In the genomic region with DNA sequence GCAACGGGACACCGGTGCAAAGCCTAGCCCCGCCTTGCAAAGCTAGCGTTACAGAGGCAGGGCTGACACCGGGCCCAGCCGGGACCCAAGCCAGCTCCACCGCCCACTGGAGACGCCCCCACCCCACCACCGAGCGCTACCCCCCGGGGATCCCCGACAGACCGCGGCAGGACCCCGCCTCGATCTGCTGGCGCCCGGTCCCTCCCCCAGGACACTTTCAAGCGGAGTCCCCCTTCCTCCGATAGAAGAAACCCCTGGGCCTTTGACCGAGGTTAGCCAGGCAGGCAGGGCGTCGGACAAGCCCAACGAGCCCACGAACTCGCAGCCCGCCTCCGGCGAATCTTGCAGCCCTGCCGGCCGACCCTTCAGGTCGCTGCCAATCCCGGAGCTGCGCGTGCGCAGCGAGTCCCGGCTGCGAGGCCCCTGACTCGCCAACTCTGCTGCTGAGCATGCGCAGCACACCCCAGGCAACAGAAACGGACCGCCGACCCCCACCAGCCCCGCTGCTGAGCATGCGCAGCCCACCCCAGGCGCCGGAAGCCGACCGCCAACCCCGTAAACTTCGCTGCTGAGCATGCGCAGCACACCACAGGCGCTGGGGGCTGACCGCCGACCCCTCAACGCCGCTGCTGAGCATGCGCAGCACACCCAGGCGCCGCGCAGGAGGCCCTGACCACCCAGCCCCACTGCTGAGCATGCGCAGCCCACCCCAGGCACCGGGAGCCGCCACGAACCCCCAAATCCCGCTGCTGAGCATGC, we compare ENCODE assay signal across 8 cellular contexts. TPM values are rescaled to one million over a fixed set of nuclear protein-coding genes. Genes with fewer than 3 reads are reported as not detected.
DNase-seq lines count a peak whose midpoint lies in the region; ATAC-seq and TF ChIP-seq lines count a peak whose summit lies in the region.

No MANE protein-coding gene starts in this region.

- no peaks in the 10 kb centered on the region for H3K27me3 Mint-ChIP-seq in progenitor cell of endocrine pancreas

- H3K4me3 ChIP-seq in left ventricle myocardium inferior: peak overlapping the region; percentile 96

- DNase-seq in GM13976 (ENCODE audit: low spot score) (peak; percentile 100), NCI-H1436 treated with DMSO at 0.1 percent for 48 hours (lab: John Stamatoyannopoulos, UW) (peak; percentile 84), T follicular helper cell (ENCODE audit: low read depth) (peak; percentile 97), amniotic epithelial cell (ENCODE audit: low read depth) (peak; percentile 91), left ventricle myocardium inferior (peak; percentile 98), progenitor cell of endocrine pancreas (ENCODE audit: low spot score, unreplicated experiment) (peak; percentile 98), ureter (ENCODE audit: low spot score) (peak; percentile 98)

- peak overlapping the region; percentile 86 for H3K4me3 Mint-ChIP-seq in progenitor cell of endocrine pancreas (ENCODE audit: low read depth)

- H3K4me1 ChIP-seq in left ventricle myocardium inferior: peaks cover 63% of the 10 kb centered on the region

- no peaks in the 10 kb centered on the region for H3K27me3 ChIP-seq in left ventricle myocardium inferior (ENCODE audit: low read depth)

- H3K9me3 ChIP-seq in left ventricle myocardium inferior (replicated peaks): peaks cover 8% of the 10 kb centered on the region

- H3K36me3 ChIP-seq in left ventricle myocardium inferior: peaks cover 10% of the 10 kb centered on the region

- in situ Hi-C loops in GM13976 (cut with MboI; ENCODE audit: low sequenced_read_pairs, unreplicated experiment): no loop called here

- peak overlapping the region; percentile 95 for H3K27ac Mint-ChIP-seq in progenitor cell of endocrine pancreas

- no peak for TF ChIP-seq CTCF in GM13976 (IDR thresholded peaks at IDR 0.05; ENCODE audit: borderline replicate concordance, control extremely low read depth, extremely low read depth, insufficient read depth, missing control alignments)
- TF ChIP-seq CTCF in left ventricle myocardium inferior (IDR thresholded peaks at IDR 0.05; ENCODE audit: borderline replicate concordance): no peak
- TF ChIP-seq CTCF in progenitor cell of endocrine pancreas (IDR thresholded peaks at IDR 0.05; ENCODE audit: unreplicated experiment): no peak

- intact Hi-C loops in left ventricle myocardium inferior (cut with micrococcal nuclease): no loop called here

- ATAC-seq in HG02852 (IDR thresholded peaks at IDR 0.05; ENCODE audit: unreplicated experiment): peak; percentile 77

- H3K4me1 Mint-ChIP-seq in progenitor cell of endocrine pancreas (ENCODE audit: low read depth): peaks cover 37% of the 10 kb centered on the region

- peak overlapping the region; percentile 100 for H3K27ac ChIP-seq in left ventricle myocardium inferior (replicated peaks)

- peaks cover 7% of the 10 kb centered on the region for H3K9me3 Mint-ChIP-seq in progenitor cell of endocrine pancreas (ENCODE audit: low read depth)

- peaks cover 27% of the 10 kb centered on the region for H3K36me3 Mint-ChIP-seq in progenitor cell of endocrine pancreas (ENCODE audit: insufficient read depth)

RNA-seq across cellular contexts. Expression of gene ADI1, which starts 0.7 kb away (rescaled TPM):
- total RNA-seq in left ventricle myocardium inferior (195 TPM), progenitor cell of endocrine pancreas (41.8 and 46.6 TPM in 2 replicates), ureter (42.0 TPM)

RNA-seq across cellular contexts. Expression of gene RNASEH1, which starts 39.5 kb away (rescaled TPM):
- total RNA-seq in left ventricle myocardium inferior (20.9 TPM), progenitor cell of endocrine pancreas (18.5 and 21.8 TPM in 2 replicates), ureter (18.3 TPM)

RNA-seq across cellular contexts. Expression of gene RPS7, which starts 56.4 kb away (rescaled TPM):
- total RNA-seq in left ventricle myocardium inferior (583 TPM), progenitor cell of endocrine pancreas (1,422 and 1,517 TPM in 2 replicates), ureter (1,218 TPM)

Comparison
In these comparisons a context has a peak if more than half of its experiments do, and no peak if none do; other contexts are left out.
1. Peak in every context shown above with its lines: DNase-seq, ATAC-seq, H3K4me3 ChIP-seq and H3K27ac ChIP-seq.